In the genomic region with DNA sequence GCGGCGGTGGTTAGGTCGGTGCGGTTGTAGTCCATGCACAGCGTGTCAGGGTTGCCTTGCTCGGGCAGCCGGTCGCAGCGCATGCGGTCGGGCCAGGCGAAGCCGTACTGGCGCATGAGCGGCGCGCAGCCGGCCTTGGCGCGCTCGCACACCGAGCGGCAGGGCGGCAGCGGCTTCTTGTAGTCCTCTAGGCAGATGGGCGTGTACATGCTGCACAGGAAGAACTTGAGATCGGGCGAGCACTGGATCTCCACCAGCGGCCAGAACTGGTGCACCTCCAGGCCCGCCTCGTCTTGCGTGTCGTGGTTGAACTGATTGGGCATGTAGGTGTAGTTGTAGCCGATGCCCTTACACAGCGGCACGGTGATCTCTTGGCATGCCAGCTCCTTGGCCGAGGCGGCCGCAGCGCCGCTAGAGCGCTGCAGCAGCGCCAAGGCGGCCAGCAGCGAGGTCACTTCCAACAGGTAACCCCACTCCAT, we compare ENCODE assay signal across 9 cellular contexts. TPM values are rescaled to one million over a fixed set of nuclear protein-coding genes. Genes with fewer than 3 reads are reported as not detected.
A peak's percentile ranks its signal among the peaks of the same experiment; 100 is the strongest.
DNase-seq lines count a peak whose midpoint lies in the region; ATAC-seq, FAIRE-seq and TF ChIP-seq lines count a peak whose summit lies in the region.
"Had no signal": no experiment of that assay in that cellular context is flagged by ENCODE, and none has a peak within 500 bp of the region (broad histone marks: within the 10 kb centered on the region; RNA-seq: fewer than 3 reads in every experiment).

No MANE protein-coding gene starts in this region.

- no peak for FAIRE-seq in RCC 7860 (lab: Jason Lieb, UNC)
- no peak for FAIRE-seq in astrocyte (lab: Jason Lieb, UNC)

- H3K4me3 Mint-ChIP-seq in CD8-positive, alpha-beta T cell: peak overlapping the region; percentile 83
- H3K4me3 Mint-ChIP-seq in astrocyte (ENCODE audit: unreplicated experiment): peak overlapping the region; percentile 87

- H3K36me3 ChIP-seq in CD8-positive, alpha-beta T cell (ENCODE audit: insufficient read depth, low read length): no peaks in the 10 kb centered on the region
- H3K36me3 ChIP-seq in astrocyte (ENCODE audit: insufficient read depth, low read length) (no peaks in the 10 kb centered on the region), psoas muscle (ENCODE audit: insufficient read depth in 1 of 2, low read depth in 1 of 2) (peaks cover 0 to 6% of the 10 kb centered on the region in 2 donors)

- H3K79me2 ChIP-seq in astrocyte (ENCODE audit: insufficient read depth, low read length): peaks cover 30% of the 10 kb centered on the region

- no peak overlapping the region for H3K27ac ChIP-seq in CD8-positive, alpha-beta T cell (ENCODE audit: low read depth, low read length)
- H3K27ac ChIP-seq in astrocyte (ENCODE audit: low read depth, low read length): no peak overlapping the region
- peak overlapping the region; percentile 92 for H3K27ac ChIP-seq in psoas muscle

- POLR2A ChIA-PET in CD8-positive, alpha-beta T cell (lab: Charles Lee): no interaction called here

- peak overlapping the region; percentile 80 for H3K4me3 ChIP-seq in CD8-positive, alpha-beta T cell (ENCODE audit: low read depth, low read length)
- H3K4me3 ChIP-seq in astrocyte (ENCODE audit: insufficient read depth, low read depth, low read length) (peak overlapping the region; percentile 67), psoas muscle (peak overlapping the region; percentile 95)

- H3K36me3 Mint-ChIP-seq in CD8-positive, alpha-beta T cell: no peaks in the 10 kb centered on the region
- H3K36me3 Mint-ChIP-seq in astrocyte (ENCODE audit: low read depth, unreplicated experiment): peaks cover 3% of the 10 kb centered on the region

- DNase-seq in CD8-positive, alpha-beta T cell: peak in 2 of 7 experiments; percentile 23 to 29
- peak; percentile 70 for DNase-seq in RCC 7860 (ENCODE audit: low spot score)
- peak; percentile 81 for DNase-seq in astrocyte (ENCODE audit: low read depth)
- peak; percentile 75 for DNase-seq in hepatic stellate cell (ENCODE audit: low spot score)
- peak; percentile 68 to 84 for DNase-seq in psoas muscle

- CTCF ChIA-PET in CD8-positive, alpha-beta T cell (lab: Charles Lee): no interaction called here

- peaks cover 12% of the 10 kb centered on the region for H3K4me1 ChIP-seq in CD8-positive, alpha-beta T cell (ENCODE audit: insufficient read depth, low read length)
- peaks cover 19% of the 10 kb centered on the region for H3K4me1 ChIP-seq in astrocyte (ENCODE audit: insufficient read depth, low read length)
- peaks cover 5% of the 10 kb centered on the region for H3K4me1 ChIP-seq in psoas muscle

- no peak overlapping the region for H3K27ac Mint-ChIP-seq in CD8-positive, alpha-beta T cell
- no peak overlapping the region for H3K27ac Mint-ChIP-seq in astrocyte (ENCODE audit: unreplicated experiment)

- peak; percentile 27 for ATAC-seq in CD8-positive, alpha-beta T cell
- ATAC-seq in GM19043 (IDR thresholded peaks at IDR 0.05; ENCODE audit: low read depth, unreplicated experiment) (peak; percentile 36), HG03439 (IDR thresholded peaks at IDR 0.05; ENCODE audit: unreplicated experiment) (peak; percentile 34), psoas muscle (peak; percentile 29 to 35 (median 31)), GM21423 (IDR thresholded peaks at IDR 0.05; ENCODE audit: unreplicated experiment) (no peak)

- peaks cover 12% of the 10 kb centered on the region for H4K20me1 ChIP-seq in astrocyte (ENCODE audit: insufficient read depth, low read length)

- H3K27me3 ChIP-seq in CD8-positive, alpha-beta T cell (ENCODE audit: insufficient read depth, low read length): peaks cover 9% of the 10 kb centered on the region
- H3K27me3 ChIP-seq in astrocyte (ENCODE audit: insufficient read depth, low read length): no peaks in the 10 kb centered on the region
- H3K27me3 ChIP-seq in psoas muscle (ENCODE audit: insufficient read depth in 3 of 3, low read length in 2 of 3): no peaks in the 10 kb centered on the region

- no peaks in the 10 kb centered on the region for H3K9me3 ChIP-seq in CD8-positive, alpha-beta T cell (ENCODE audit: low read length)
- H3K9me3 ChIP-seq in astrocyte (ENCODE audit: insufficient read depth, low read depth, low read length) (no peaks in the 10 kb centered on the region), psoas muscle (no peaks in the 10 kb centered on the region)

- intact Hi-C loops in CD8-positive, alpha-beta T cell (cut with DNase I, micrococcal nuclease): loop anchor here in 1 of 2 experiments (10.0 kb wide), 1 partner anchor 516 kb away; a partner anchor contains a TSS
- intact Hi-C loops in psoas muscle (cut with DNase I): loop anchor here in 1 of 2 donors (10.0 kb wide), 2 partner anchors 354 to 534 kb away; no protein-coding TSS in a partner anchor

- H3K9me3 Mint-ChIP-seq in CD8-positive, alpha-beta T cell: no peaks in the 10 kb centered on the region
- no peaks in the 10 kb centered on the region for H3K9me3 Mint-ChIP-seq in astrocyte (ENCODE audit: unreplicated experiment)

- H3K4me2 ChIP-seq in astrocyte (ENCODE audit: low read length): peak overlapping the region; percentile 100

- WGBS in psoas muscle, 3 donors: 1 to 2% (median 2%) methylated on average over 30 to 45 of the region's 45 CpGs

- H2AFZ ChIP-seq in astrocyte (ENCODE audit: low read depth, low read length): peak overlapping the region; percentile 74

- no peak for TF ChIP-seq CTCF in CD8-positive, alpha-beta T cell (IDR thresholded peaks at IDR 0.05)
- TF ChIP-seq CTCF in astrocyte (IDR thresholded peaks at IDR 0.05; ENCODE audit: insufficient read depth, low read depth, low read length): no peak
- no peak for TF ChIP-seq CTCF in psoas muscle (IDR thresholded peaks at IDR 0.05)

- peak overlapping the region; percentile 71 for H3K9ac ChIP-seq in astrocyte (ENCODE audit: low read length)

- H3K4me1 Mint-ChIP-seq in CD8-positive, alpha-beta T cell (ENCODE audit: low read depth): peaks cover 31% of the 10 kb centered on the region
- peaks cover 18% of the 10 kb centered on the region for H3K4me1 Mint-ChIP-seq in astrocyte (ENCODE audit: low read depth, unreplicated experiment)

- H3K27me3 Mint-ChIP-seq in CD8-positive, alpha-beta T cell (ENCODE audit: low read depth): peaks cover 47% of the 10 kb centered on the region
- H3K27me3 Mint-ChIP-seq in astrocyte (ENCODE audit: low read depth, unreplicated experiment): peaks cover 5% of the 10 kb centered on the region

RNA-seq across cellular contexts. Expression of a gene that starts 1.1 kb away (rescaled TPM):
- 1 to 10 TPM; 1.5 to 1.7 TPM for total RNA-seq in CD8-positive, alpha-beta T cell
- total RNA-seq in astrocyte: 17.2 and 30.9 TPM in 2 replicates
- 1 to 10 TPM; 4.1 to 6.1 (median 5.6) TPM for total RNA-seq in psoas muscle
- polyA plus RNA-seq in psoas muscle: 1 to 10 TPM; 1.4 to 2.8 (median 2.3) TPM

RNA-seq across cellular contexts. Expression of a gene that starts 35.8 kb away (rescaled TPM):
- total RNA-seq in CD8-positive, alpha-beta T cell: not detected
- total RNA-seq in astrocyte: not detected in 2 replicates
- not detected for total RNA-seq in psoas muscle
- polyA plus RNA-seq in psoas muscle: under 1 TPM in 1 of 3 donors, not detected in 2; 0.03 TPM
- total RNA-seq: T-helper 1 cell treated with Interleukin-12 subunit alpha and Interleukin-12 subunit beta and Interleukin-4 antibody, amounts not matched to agents 30 ng/mL and 1 ng/mL, for 36 hours had no signal
